Comparison of ENCODE assay signal across 8 cellular contexts in the genomic region with DNA sequence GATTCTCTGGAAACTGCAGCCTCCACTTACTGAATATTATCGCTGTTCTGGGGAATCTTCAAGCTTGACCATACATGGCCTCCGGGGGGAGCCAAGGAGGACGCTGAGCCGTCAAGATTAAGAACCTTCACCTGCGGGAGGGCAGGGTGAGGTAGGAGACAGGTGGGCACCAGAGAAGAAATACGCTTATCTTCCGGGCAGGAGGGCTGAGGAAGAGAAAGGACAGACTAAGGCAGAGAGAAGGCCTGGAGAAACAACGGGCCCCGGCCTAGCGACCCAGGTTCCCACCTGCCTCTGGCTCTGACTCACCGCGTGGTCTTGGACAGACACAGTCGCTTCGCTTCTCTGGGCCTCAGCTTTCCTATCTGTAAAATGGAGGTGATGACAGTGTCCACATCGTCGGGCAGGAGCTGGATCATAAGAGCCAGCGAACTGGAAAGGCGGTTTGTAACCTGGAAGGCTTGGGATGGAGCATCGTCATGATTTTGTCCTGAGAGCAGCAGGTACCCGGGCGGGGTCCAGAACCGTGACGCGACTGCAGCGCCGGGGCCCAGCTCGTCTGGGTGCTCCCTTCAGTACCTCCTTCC. TPM values are rescaled to one million over a fixed set of nuclear protein-coding genes. Genes with fewer than 3 reads are reported as not detected.
A peak's percentile ranks its signal among the peaks of the same experiment; 100 is the strongest.
DNase-seq lines count a peak whose midpoint lies in the region; ATAC-seq and TF ChIP-seq lines count a peak whose summit lies in the region.

No MANE protein-coding gene starts in this region.

- no peak for DNase-seq in CD14-positive monocyte (ENCODE audit: low spot score)
- peak; percentile 11 for DNase-seq in NCI-H82 treated with DMSO at 0.1 percent for 48 hours (lab: John Stamatoyannopoulos, UW; ENCODE audit: unreplicated experiment)
- peak; percentile 73 to 75 for DNase-seq in activated T-cell treated with anti-CD3 and anti-CD28 coated beads, Interleukin-2, amount 50 U/mL, for 48 hours
- DNase-seq in fibroblast of the aortic adventitia (ENCODE audit: low read depth) = peak; percentile 25
- no peak for DNase-seq in GDM1 (lab: John Stamatoyannopoulos, UW)

- ATAC-seq in GM18867 (IDR thresholded peaks at IDR 0.05; ENCODE audit: unreplicated experiment) (peak; percentile 49), HG03097 (IDR thresholded peaks at IDR 0.05; ENCODE audit: low FRiP score, unreplicated experiment) (peak; percentile 17)

- peaks cover 6% of the 10 kb centered on the region for H3K4me1 ChIP-seq in parathyroid adenoma

- H3K4me2 ChIP-seq in parathyroid adenoma (ENCODE audit: low read length) = peak overlapping the region; percentile 98

- H3K36me3 Mint-ChIP-seq in CD14-positive monocyte = peaks cover 51 to 60% of the 10 kb centered on the region in 2 donors

- peak overlapping the region; percentile 93 for H3K4me3 ChIP-seq in fibroblast of the aortic adventitia (ENCODE audit: low read depth, low read length)
- H3K4me3 ChIP-seq in parathyroid adenoma (ENCODE audit: low read depth, low read length) = peak overlapping the region; percentile 91

- no peaks in the 10 kb centered on the region for H3K9me3 Mint-ChIP-seq in CD14-positive monocyte

- peak overlapping the region; percentile 98 to 99 for H3K4me3 Mint-ChIP-seq in CD14-positive monocyte

- no peaks in the 10 kb centered on the region for H3K9me3 ChIP-seq in parathyroid adenoma (ENCODE audit: control insufficient read depth, low read length)

- H3K27me3 Mint-ChIP-seq in CD14-positive monocyte (ENCODE audit: low read depth in 3 of 3) = no peaks in the 10 kb centered on the region

- no peaks in the 10 kb centered on the region for H3K36me3 ChIP-seq in parathyroid adenoma (ENCODE audit: control insufficient read depth, insufficient read depth, low read length)

- peaks cover 23% of the 10 kb centered on the region for H3K4me1 Mint-ChIP-seq in CD14-positive monocyte

- intact Hi-C loops in CD14-positive monocyte (cut with micrococcal nuclease) = no loop called here

- peak; percentile 59 for TF ChIP-seq CTCF in CD14-positive monocyte (IDR thresholded peaks at IDR 0.05)
- peak; percentile 57 for TF ChIP-seq CTCF in fibroblast of the aortic adventitia (IDR thresholded peaks at IDR 0.05; ENCODE audit: insufficient read depth, low read length)
- TF ChIP-seq CTCF in parathyroid adenoma (IDR thresholded peaks at IDR 0.05) = peak; percentile 43

- no peaks in the 10 kb centered on the region for H3K27me3 ChIP-seq in parathyroid adenoma (ENCODE audit: control insufficient read depth, insufficient read depth, low read length)

- peak overlapping the region; percentile 8 for H3K9ac ChIP-seq in parathyroid adenoma

- peak overlapping the region; percentile 91 for H2AFZ ChIP-seq in parathyroid adenoma

- peak overlapping the region; percentile 70 for H3K27ac ChIP-seq in parathyroid adenoma

- H3K27ac Mint-ChIP-seq in CD14-positive monocyte = peak overlapping the region; percentile 73 to 91 (median 82)

- peaks cover 10% of the 10 kb centered on the region for H3K79me2 ChIP-seq in parathyroid adenoma

RNA-seq across cellular contexts. Expression of a gene that starts 0.7 kb away (rescaled TPM):
- 1 to 10 TPM in 1 of 2 donors, under 1 TPM in 1; 0.72 to 3.3 TPM for polyA plus RNA-seq in CD14-positive monocyte
- total RNA-seq in fibroblast of the aortic adventitia (ENCODE audit: low replicate concordance) = 4.5 and 17.8 TPM in 2 replicates

RNA-seq across cellular contexts. Expression of a gene that starts 0.7 kb away (rescaled TPM):
- 10 to 100 TPM; 10.5 to 12.3 TPM for polyA plus RNA-seq in CD14-positive monocyte
- 33.3 and 45.3 TPM in 2 replicates for total RNA-seq in fibroblast of the aortic adventitia (ENCODE audit: low replicate concordance)

RNA-seq across cellular contexts. Expression of a gene that starts 13.0 kb away (rescaled TPM):
- 10 to 100 TPM; 10.7 to 12.9 TPM for polyA plus RNA-seq in CD14-positive monocyte
- 6.5 and 26.2 TPM in 2 replicates for total RNA-seq in fibroblast of the aortic adventitia (ENCODE audit: low replicate concordance)

RNA-seq across cellular contexts. Expression of a gene that starts 13.1 kb away (rescaled TPM):
- 1 to 10 TPM; 1.3 to 3.3 TPM for polyA plus RNA-seq in CD14-positive monocyte
- 31.0 and 65.6 TPM in 2 replicates for total RNA-seq in fibroblast of the aortic adventitia (ENCODE audit: low replicate concordance)

RNA-seq across cellular contexts. Expression of a gene that starts 51.1 kb away (rescaled TPM):
- under 1 TPM in 1 of 2 donors, not detected in 1; 0.04 TPM for polyA plus RNA-seq in CD14-positive monocyte
- total RNA-seq in fibroblast of the aortic adventitia (ENCODE audit: low replicate concordance) = 1.2 and 6.4 TPM in 2 replicates

Comparison
In these comparisons a context has a peak if more than half of its experiments do, and no peak if none do; other contexts are left out.
1. DNase-seq: peak in NCI-H82 treated with DMSO at 0.1 percent for 48 hours (single experiment), activated T-cell treated with anti-CD3 and anti-CD28 coated beads, Interleukin-2, amount 50 U/mL, for 48 hours (2 of 2) and fibroblast of the aortic adventitia (single experiment); none in CD14-positive monocyte (single experiment) and GDM1 (single experiment).
2. Peak in every context shown above with its lines, with median percentiles within 50 percentile points of each other: CTCF ChIP-seq.